ENCODE assay signal across 10 cellular contexts in genomic region chr17:55751720-55752250, GRCh38. TPM values are rescaled to one million over a fixed set of nuclear protein-coding genes. Genes with fewer than 3 reads are reported as not detected.
DNase-seq lines count a peak whose midpoint lies in the region; ATAC-seq and TF ChIP-seq lines count a peak whose summit lies in the region.
"Had no signal": no experiment of that assay in that cellular context is flagged by ENCODE, and none has a peak within 500 bp of the region (broad histone marks: within the 10 kb centered on the region; RNA-seq: fewer than 3 reads in every experiment).

No MANE protein-coding gene starts in this region.

- H3K36me3 ChIP-seq in ascending aorta (no peaks in the 10 kb centered on the region), liver (ENCODE audit: control insufficient read depth in 4 of 4, insufficient read depth in 3 of 4, low read depth in 1 of 4, low read length in 3 of 4) (peaks cover 0 to 12% (median 5%) of the 10 kb centered on the region in 4 donors), thoracic aorta (no peaks in the 10 kb centered on the region)

- CTCF ChIA-PET in activated CD8-positive, alpha-beta memory T cell treated with anti-CD3 and anti-CD28 coated beads, Interleukin-2, amount 10 ng/mL, durations not matched to agents 7 days and 5 days (lab: Charles Lee), result interaction anchor here (1.1 to 3.1 kb wide), 5 partner anchors 12 to 213 kb away, joined by 3 to 13 read pairs (median 7); no protein-coding TSS in a partner anchor

- intact Hi-C loops in ascending aorta (cut with DNase I), result loop anchor here (2.0 to 10.0 kb wide), 3 partner anchors 27 to 487 kb away; partner anchors contain the start of genes HLF and MMD
- intact Hi-C loops in head of caudate nucleus (cut with DNase I), result no loop called here

- peaks cover 31% of the 10 kb centered on the region for H3K27me3 Mint-ChIP-seq in activated CD8-positive, alpha-beta memory T cell treated with anti-CD3 and anti-CD28 coated beads, Interleukin-2, amount 10 ng/mL, durations not matched to agents 7 days and 5 days

- DNase-seq in activated CD8-positive, alpha-beta memory T cell treated with anti-CD3 and anti-CD28 coated beads, Interleukin-2, amount 10 ng/mL, durations not matched to agents 7 days and 5 days, result no peak
- no peak for DNase-seq in activated CD8-positive, alpha-beta memory T cell treated with anti-CD3 and anti-CD28 coated beads for 24 hours
- DNase-seq in ascending aorta (ENCODE audit: low spot score in 2 of 2), result no peak
- DNase-seq in thoracic aorta (ENCODE audit: low spot score), result no peak
- no peak for DNase-seq in ACHN
- DNase-seq in head of caudate nucleus, result no peak
- DNase-seq: activated CD8-positive, alpha-beta memory T cell treated with anti-CD3 and anti-CD28 coated beads, Interleukin-2, amount 50 U/mL, for 4 hours; COR-L47 had no signal

- H3K4me1 Mint-ChIP-seq in activated CD8-positive, alpha-beta memory T cell treated with anti-CD3 and anti-CD28 coated beads, Interleukin-2, amount 10 ng/mL, durations not matched to agents 7 days and 5 days, result peaks cover 13% of the 10 kb centered on the region

- peak overlapping the region; percentile 73 for H3K4me3 Mint-ChIP-seq in activated CD8-positive, alpha-beta memory T cell treated with anti-CD3 and anti-CD28 coated beads, Interleukin-2, amount 10 ng/mL, durations not matched to agents 7 days and 5 days

- H3K27me3 ChIP-seq in ascending aorta (no peaks in the 10 kb centered on the region), liver (ENCODE audit: control insufficient read depth in 4 of 4, insufficient read depth in 4 of 4, low read length in 3 of 4) (no peaks in the 10 kb centered on the region), thoracic aorta (replicated peaks; ENCODE audit: insufficient read depth) (no peaks in the 10 kb centered on the region)

- WGBS in liver, result 36% methylated on average over 4 of the region's 4 CpGs

- in situ Hi-C loops in ACHN (cut with HindIII; ENCODE audit: low pct_ligation_motif_present, low pct_unique_long_range_greater_than_20kb, low sequenced_read_pairs), result no loop called here

- TF ChIP-seq CTCF in ascending aorta (IDR thresholded peaks at IDR 0.05), result no peak
- TF ChIP-seq CTCF in liver (IDR thresholded peaks at IDR 0.05; ENCODE audit: low read depth, low read length, missing input control), result no peak
- no peak for TF ChIP-seq CTCF in thoracic aorta (IDR thresholded peaks at IDR 0.05)

- H3K27ac ChIP-seq in ascending aorta (peak overlapping the region in 1 of 2 donors; percentile 78), liver (ENCODE audit: low read depth in 1 of 2, low read length in 2 of 2) (peak overlapping the region; percentile 79 to 84), thoracic aorta (peak overlapping the region in 1 of 2 donors; percentile 80)

- H3K9me3 ChIP-seq in ascending aorta (no peaks in the 10 kb centered on the region), liver (ENCODE audit: control insufficient read depth in 4 of 4, low read length in 3 of 4) (no peaks in the 10 kb centered on the region), thoracic aorta (no peaks in the 10 kb centered on the region)

- H3K27ac Mint-ChIP-seq in activated CD8-positive, alpha-beta memory T cell treated with anti-CD3 and anti-CD28 coated beads, Interleukin-2, amount 10 ng/mL, durations not matched to agents 7 days and 5 days, result peak overlapping the region; percentile 52

- H3K9me3 Mint-ChIP-seq in activated CD8-positive, alpha-beta memory T cell treated with anti-CD3 and anti-CD28 coated beads, Interleukin-2, amount 10 ng/mL, durations not matched to agents 7 days and 5 days (ENCODE audit: low read depth), result no peaks in the 10 kb centered on the region

- no peak for ATAC-seq in activated CD8-positive, alpha-beta memory T cell treated with anti-CD3 and anti-CD28 coated beads, Interleukin-2, amount 10 ng/mL, durations not matched to agents 7 days and 5 days
- ATAC-seq in thoracic aorta (ENCODE audit: insufficient number of reproducible peaks, low FRiP score, low read depth) (no peak), GM21529 (IDR thresholded peaks at IDR 0.05; ENCODE audit: unreplicated experiment) (no peak)

- TF ChIP-seq RAD21 in liver (IDR thresholded peaks at IDR 0.05), result no peak

- H3K4me3 ChIP-seq in ascending aorta (peak overlapping the region; percentile 88 to 94), liver (ENCODE audit: low read depth in 1 of 3, low read length in 3 of 3) (peak overlapping the region; percentile 75 to 94 (median 88)), thoracic aorta (peak overlapping the region; percentile 84)

- no peaks in the 10 kb centered on the region for H3K36me3 Mint-ChIP-seq in activated CD8-positive, alpha-beta memory T cell treated with anti-CD3 and anti-CD28 coated beads, Interleukin-2, amount 10 ng/mL, durations not matched to agents 7 days and 5 days

- H3K9ac ChIP-seq in liver (ENCODE audit: low read depth in 1 of 2, low read length in 2 of 2), result peak overlapping the region; percentile 67 to 75

- H3K4me1 ChIP-seq in ascending aorta (peaks cover 0 to 6% of the 10 kb centered on the region in 2 donors), liver (ENCODE audit: control insufficient read depth in 4 of 4, insufficient read depth in 4 of 4, low read length in 3 of 4) (peaks cover 12 to 28% (median 22%) of the 10 kb centered on the region in 4 donors), thoracic aorta (ENCODE audit: control insufficient read depth in 1 of 2, low read depth in 2 of 2) (peaks cover 9 to 16% of the 10 kb centered on the region in 2 donors)

TF ChIP-seq in liver, 16 proteins besides CTCF, POLR2A, EP300 and RAD21:
- TF ChIP-seq TAF1 (conservative IDR thresholded peaks at IDR 0.05) (no peak), RXRA (IDR thresholded peaks at IDR 0.05) (peak in 1 of 2 donors; percentile 38)

RNA-seq across cellular contexts. Expression of gene PCTP, which starts 0.9 kb away (rescaled TPM):
- total RNA-seq in activated CD8-positive, alpha-beta memory T cell treated with anti-CD3 and anti-CD28 coated beads, Interleukin-2, amount 10 ng/mL, durations not matched to agents 7 days and 5 days, result 1 to 10 TPM; 6.4 to 9.9 TPM
- total RNA-seq in ascending aorta, result 17.8 TPM
- total RNA-seq in liver, result 10 to 100 TPM; 25.0 to 79.0 TPM
- polyA plus RNA-seq in liver, result 10 to 100 TPM; 38.6 to 73.0 TPM
- total RNA-seq in thoracic aorta, result 10 to 100 TPM; 11.9 to 13.3 TPM

RNA-seq across cellular contexts. Expression of gene TMEM100, which starts 29.1 kb away (rescaled TPM):
- total RNA-seq in activated CD8-positive, alpha-beta memory T cell treated with anti-CD3 and anti-CD28 coated beads, Interleukin-2, amount 10 ng/mL, durations not matched to agents 7 days and 5 days, result not detected
- total RNA-seq in ascending aorta (1.7 TPM), liver (1 to 10 TPM in 1 of 2 donors, under 1 TPM in 1; 0.09 to 4.8 TPM), thoracic aorta (10 to 100 TPM in 1 of 2 donors, 1 to 10 TPM in 1; 2.2 to 10.7 TPM)
- 1 to 10 TPM; 2.2 to 2.4 TPM for polyA plus RNA-seq in liver
